ENCODE assay signal across 8 cellular contexts in the genomic region with DNA sequence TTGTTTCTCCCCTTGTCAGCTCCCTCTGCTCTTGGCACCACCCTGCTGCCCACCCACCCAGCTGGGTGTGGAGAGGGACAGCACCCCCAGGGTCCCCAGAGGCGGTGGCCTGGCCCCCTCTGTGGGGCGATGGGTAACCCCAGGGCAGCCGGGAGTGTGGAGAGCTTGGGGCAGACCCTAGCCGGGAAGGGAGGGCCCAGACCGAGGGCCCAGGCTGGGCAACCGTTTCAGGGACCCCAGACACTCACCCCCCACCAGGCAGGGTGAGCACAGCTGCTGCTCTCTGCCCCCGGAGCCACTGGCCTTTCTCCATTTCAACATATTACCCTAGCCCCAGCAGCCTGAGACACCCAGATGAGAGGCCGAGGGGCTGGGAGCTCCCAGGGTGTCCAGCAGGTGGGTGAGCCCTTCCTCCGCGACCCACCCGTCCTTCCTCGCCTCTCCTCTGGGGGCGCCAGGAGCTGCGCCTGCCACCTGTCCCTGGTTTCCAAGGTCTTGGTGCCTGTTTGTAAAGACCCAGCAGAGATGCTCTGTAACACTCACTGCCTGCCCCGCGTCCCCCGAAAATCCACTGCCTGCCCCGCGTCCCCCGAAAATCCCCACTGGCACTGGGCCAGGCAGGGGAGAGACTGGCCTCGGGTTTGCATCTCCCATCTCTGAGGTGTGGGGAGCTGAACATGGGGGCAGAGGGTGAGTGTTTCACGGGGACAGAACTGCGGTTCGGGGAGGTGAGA. TPM values are rescaled to one million over a fixed set of nuclear protein-coding genes. Genes with fewer than 3 reads are reported as not detected.
A peak's percentile ranks its signal among the peaks of the same experiment; 100 is the strongest.
DNase-seq lines count a peak whose midpoint lies in the region; ATAC-seq and TF ChIP-seq lines count a peak whose summit lies in the region.

No MANE protein-coding gene starts in this region.

- H3K4me1 Mint-ChIP-seq in activated T-cell treated with anti-CD3 and anti-CD28 coated beads, Interleukin-2, amount 50 U/mL, for 4 hours (ENCODE audit: low read depth): peaks cover 2% of the 10 kb centered on the region

- TF ChIP-seq POLR2A in heart left ventricle (IDR thresholded peaks at IDR 0.05): no peak

- TF ChIP-seq CTCF in heart left ventricle (IDR thresholded peaks at IDR 0.05) (peak in 7 of 12 donors; percentile 6 to 39 (median 31)), brain microvascular endothelial cell (IDR thresholded peaks at IDR 0.05; ENCODE audit: low read depth, low read length, missing control alignments) (peak; percentile 77)

- ATAC-seq in heart left ventricle: no peak
- no peak for ATAC-seq in GM19328 (IDR thresholded peaks at IDR 0.05; ENCODE audit: unreplicated experiment)
- ATAC-seq in activated T-cell treated with anti-CD3 and anti-CD28 coated beads, Interleukin-2, amount 50 U/mL, for 4 hours: no peak

- H3K9me3 ChIP-seq in heart left ventricle: no peaks in the 10 kb centered on the region

- H3K4me1 ChIP-seq in heart left ventricle: peaks cover 0 to 20% (median 13%) of the 10 kb centered on the region in 12 donors

- H3K36me3 Mint-ChIP-seq in activated T-cell treated with anti-CD3 and anti-CD28 coated beads, Interleukin-2, amount 50 U/mL, for 4 hours (ENCODE audit: insufficient read depth): no peaks in the 10 kb centered on the region

- intact Hi-C loops in heart left ventricle (cut with DNase I) (no loop called here), cardiac septum (cut with DNase I) (no loop called here)

- H3K4me3 Mint-ChIP-seq in activated T-cell treated with anti-CD3 and anti-CD28 coated beads, Interleukin-2, amount 50 U/mL, for 4 hours: no peak overlapping the region

- WGBS in heart left ventricle, 4 donors: 79 to 85% (median 82%) methylated on average over 23 to 24 of the region's 24 CpGs

- in situ Hi-C loops in brain microvascular endothelial cell (cut with HindIII; ENCODE audit: low pct_ligation_motif_present, low sequenced_read_pairs): no loop called here

- no peak overlapping the region for H3K4me3 ChIP-seq in heart left ventricle
- H3K4me3 ChIP-seq in brain microvascular endothelial cell (ENCODE audit: low read depth, low read length): no peak overlapping the region

- DNase-seq in heart left ventricle: no peak
- DNase-seq in cardiac septum (ENCODE audit: low spot score): no peak
- peak; percentile 14 for DNase-seq in NCI-H1105 (lab: John Stamatoyannopoulos, UW)
- DNase-seq in brain microvascular endothelial cell: no peak
- peak; percentile 49 for DNase-seq in stimulated activated CD8-positive, alpha-beta memory T cell treated with anti-CD3 and anti-CD28 coated beads, Interleukin-4, amount 100 ng/mL, for 48 hours
- no peak for DNase-seq in activated T-cell treated with anti-CD3 and anti-CD28 coated beads, Interleukin-2, amount 50 U/mL, for 4 hours
- no peak for DNase-seq in ureter (ENCODE audit: low spot score)

- H3K27ac ChIP-seq in heart left ventricle (no peak overlapping the region), brain microvascular endothelial cell (no peak overlapping the region)

- no peaks in the 10 kb centered on the region for H3K9me3 Mint-ChIP-seq in activated T-cell treated with anti-CD3 and anti-CD28 coated beads, Interleukin-2, amount 50 U/mL, for 4 hours

- H3K36me3 ChIP-seq in heart left ventricle (peaks cover 0 to 19% (median 0%) of the 10 kb centered on the region in 9 donors), brain microvascular endothelial cell (replicated peaks) (no peaks in the 10 kb centered on the region)

- peaks cover 12% of the 10 kb centered on the region for H3K27me3 Mint-ChIP-seq in activated T-cell treated with anti-CD3 and anti-CD28 coated beads, Interleukin-2, amount 50 U/mL, for 4 hours (ENCODE audit: low read depth)

- no peaks in the 10 kb centered on the region for H3K27me3 ChIP-seq in heart left ventricle
- H3K27me3 ChIP-seq in brain microvascular endothelial cell (replicated peaks): no peaks in the 10 kb centered on the region

RNA-seq across cellular contexts. Expression of gene BAHCC1, which starts 45.4 kb away (rescaled TPM):
- total RNA-seq in heart left ventricle: 10 to 100 TPM in 3 of 9 donors, 1 to 10 TPM in 6; 6.0 to 19.6 (median 9.3) TPM
- 1 to 10 TPM; 7.6 to 8.5 TPM for polyA plus RNA-seq in heart left ventricle
- total RNA-seq in cardiac septum: 13.5 TPM
- total RNA-seq in activated T-cell treated with anti-CD3 and anti-CD28 coated beads, Interleukin-2, amount 50 U/mL, for 4 hours: under 1 TPM; 0.08 to 0.19 (median 0.08) TPM
- 23.7 TPM for total RNA-seq in ureter

Comparison
In these comparisons a context has a peak if more than half of its experiments do, and no peak if none do; other contexts are left out.
1. DNase-seq: peak in NCI-H1105 (single experiment) and stimulated activated CD8-positive, alpha-beta memory T cell treated with anti-CD3 and anti-CD28 coated beads, Interleukin-4, amount 100 ng/mL, for 48 hours (single experiment); none in heart left ventricle (0 of 5), cardiac septum (single experiment), brain microvascular endothelial cell (single experiment), activated T-cell treated with anti-CD3 and anti-CD28 coated beads, Interleukin-2, amount 50 U/mL, for 4 hours (single experiment) and ureter (single experiment).
2. RNA of gene BAHCC1, which starts 45.4 kb away (total RNA-seq): 23.7 TPM in ureter (single experiment), 13.5 TPM in cardiac septum (single experiment) and 6.0 to 19.6 TPM in heart left ventricle; 0.08 to 0.19 TPM in activated T-cell treated with anti-CD3 and anti-CD28 coated beads, Interleukin-2, amount 50 U/mL, for 4 hours; every median in the first group is over 4 times any median in the second.